In the genomic region with DNA sequence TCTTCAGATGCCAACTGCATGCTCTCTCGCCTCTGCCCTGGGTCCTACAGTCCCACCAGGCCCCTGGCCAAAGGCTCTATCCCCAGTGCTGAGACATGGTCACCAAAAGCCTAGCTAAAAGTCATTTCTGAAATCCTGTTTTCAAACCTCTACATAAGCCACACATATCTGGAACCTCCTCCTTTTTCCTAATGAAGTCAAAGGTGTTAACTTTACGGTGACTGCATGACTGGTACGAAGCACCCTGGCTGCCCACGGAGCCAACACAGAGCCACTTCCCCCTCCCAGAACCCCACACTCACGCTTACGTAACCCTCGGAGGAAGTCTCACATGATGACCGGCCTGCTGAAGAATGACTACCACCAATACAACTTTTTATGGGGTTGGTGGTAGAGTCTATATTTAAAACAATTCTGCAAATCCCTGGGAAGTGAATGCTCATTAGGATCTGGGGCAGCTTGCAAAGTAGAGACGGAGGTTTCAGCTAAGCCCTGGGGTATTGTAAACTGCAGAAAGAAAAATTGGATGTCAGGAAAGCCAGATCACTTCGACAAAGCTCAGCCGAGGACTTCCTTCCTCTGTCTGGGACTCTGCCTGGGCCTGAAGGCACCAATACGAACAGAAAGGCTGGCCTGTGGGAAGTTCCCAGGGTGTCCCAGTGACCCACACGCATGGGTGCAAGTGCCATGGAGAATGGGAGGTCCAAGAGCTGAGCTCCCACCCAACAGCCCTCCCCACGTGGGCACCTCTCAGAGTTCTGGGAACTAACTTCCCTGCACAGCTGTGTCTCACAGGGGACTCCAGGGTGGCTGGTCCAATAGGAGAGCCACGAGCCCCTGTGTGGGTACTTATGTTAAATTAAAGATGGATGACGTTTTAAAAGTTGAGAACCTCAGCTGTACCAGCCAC, we compare ENCODE assay signal across 12 cellular contexts. TPM values are rescaled to one million over a fixed set of nuclear protein-coding genes. Genes with fewer than 3 reads are reported as not detected.
A peak's percentile ranks its signal among the peaks of the same experiment; 100 is the strongest.
DNase-seq lines count a peak whose midpoint lies in the region; TF ChIP-seq lines count a peak whose summit lies in the region.
"Had no signal": no experiment of that assay in that cellular context is flagged by ENCODE, and none has a peak within 500 bp of the region (broad histone marks: within the 10 kb centered on the region; RNA-seq: fewer than 3 reads in every experiment).

No MANE protein-coding gene starts in this region.

- peak; percentile 95 for DNase-seq in EH (ENCODE audit: low read depth)
- peak; percentile 89 for DNase-seq in NB4 (ENCODE audit: low read depth)
- DNase-seq in endothelial cell (ENCODE audit: low spot score) = no peak
- peak; percentile 28 for DNase-seq in pons (ENCODE audit: low spot score)
- no peak for DNase-seq in cerebellar nuclear complex (lab: John Stamatoyannopoulos, UW)
- no peak for DNase-seq in amniotic stem cell (lab: John Stamatoyannopoulos, UW)
- DNase-seq in NCI-H2227 treated with DMSO at 0.1 percent for 48 hours (lab: John Stamatoyannopoulos, UW) = no peak
- DNase-seq in activated gamma-delta T cell treated with Interleukin-2 at 50 U/mL for 16 hours = no peak
- DNase-seq: colonic mucosa; NK-92 treated with Interleukin-12 subunit alpha and Interleukin-12 subunit beta, amount 100 ng/mL, for 24 hours had no signal

- no peaks in the 10 kb centered on the region for H3K9me3 Mint-ChIP-seq in endothelial cell (ENCODE audit: unreplicated experiment)

- H3K27me3 Mint-ChIP-seq in endothelial cell (ENCODE audit: unreplicated experiment) = peaks cover 17% of the 10 kb centered on the region
- H3K27me3 Mint-ChIP-seq: stimulated activated naive CD8-positive, alpha-beta T cell treated with anti-CD3 and anti-CD28 coated beads, Interleukin-15, Interleukin-2, amounts not matched to agents 100 ng/mL and 50 ng/mL, for 24 hours had no signal

- TF ChIP-seq CTCF in NB4 (IDR thresholded peaks at IDR 0.05; ENCODE audit: low read depth, low read length) = no peak
- no peak for TF ChIP-seq CTCF in endothelial cell (IDR thresholded peaks at IDR 0.05; ENCODE audit: unreplicated experiment)

- peaks cover 14% of the 10 kb centered on the region for H3K36me3 Mint-ChIP-seq in endothelial cell (ENCODE audit: low read depth, unreplicated experiment)

- peak overlapping the region; percentile 19 for H3K4me3 Mint-ChIP-seq in endothelial cell (ENCODE audit: unreplicated experiment)
- H3K4me3 Mint-ChIP-seq: stimulated activated naive CD8-positive, alpha-beta T cell treated with anti-CD3 and anti-CD28 coated beads, Interleukin-15, Interleukin-2, amounts not matched to agents 100 ng/mL and 50 ng/mL, for 24 hours had no signal

- no peak for TF ChIP-seq POLR2A in NB4 (IDR thresholded peaks at IDR 0.05; ENCODE audit: extremely low read depth, insufficient read length)

- no peak overlapping the region for H3K4me3 ChIP-seq in NB4 (ENCODE audit: low read depth, low read length)
- H3K4me3 ChIP-seq: colonic mucosa, skin epidermis had no signal

- H3K4me1 Mint-ChIP-seq in endothelial cell (ENCODE audit: unreplicated experiment) = peaks cover 14% of the 10 kb centered on the region

- H3K27ac Mint-ChIP-seq in endothelial cell (ENCODE audit: unreplicated experiment) = no peak overlapping the region
- H3K27ac Mint-ChIP-seq: stimulated activated naive CD8-positive, alpha-beta T cell treated with anti-CD3 and anti-CD28 coated beads, Interleukin-15, Interleukin-2, amounts not matched to agents 100 ng/mL and 50 ng/mL, for 24 hours had no signal

RNA-seq across cellular contexts. Expression of gene PDGFA, which starts 50.7 kb away (rescaled TPM):
- total RNA-seq in endothelial cell (ENCODE audit: unreplicated experiment) = 0.85 TPM

Comparison
In these comparisons a context has a peak if more than half of its experiments do, and no peak if none do; other contexts are left out.
1. DNase-seq: peak in EH (single experiment), NB4 (single experiment) and pons (single experiment); none in endothelial cell (single experiment), cerebellar nuclear complex (0 of 2), amniotic stem cell (single experiment), NCI-H2227 treated with DMSO at 0.1 percent for 48 hours (single experiment) and activated gamma-delta T cell treated with Interleukin-2 at 50 U/mL for 16 hours (single experiment).